In genomic region chr6:121881974-121882667, GRCh38 we compare ENCODE assay signal across 12 cellular contexts.
DNase-seq lines count a peak whose midpoint lies in the region; ATAC-seq and TF ChIP-seq lines count a peak whose summit lies in the region.
"Had no signal": no experiment of that assay in that cellular context is flagged by ENCODE, and none has a peak within 500 bp of the region (broad histone marks: within the 10 kb centered on the region; RNA-seq: fewer than 3 reads in every experiment).

No MANE protein-coding gene starts in this region.

- CTCF ChIA-PET in activated CD4-positive, alpha-beta memory T cell treated with anti-CD3 and anti-CD28 coated beads for 36 hours (lab: Charles Lee) = no interaction called here

- no peak for TF ChIP-seq CTCF in fibroblast of mammary gland (conservative IDR thresholded peaks at IDR 0.05; ENCODE audit: control insufficient read depth, insufficient read depth, low read depth, low read length)

- no peaks in the 10 kb centered on the region for H3K36me3 Mint-ChIP-seq in activated CD4-positive, alpha-beta memory T cell treated with anti-CD3 and anti-CD28 coated beads for 36 hours
- H3K36me3 Mint-ChIP-seq in stimulated activated memory B cell treated with anti-CD40 and anti-IgM and Interleukin-4, amounts not matched to agents 10 μg/mL and 1 μg/mL and 100 μg/mL, for 72 hours = no peaks in the 10 kb centered on the region

- no peaks in the 10 kb centered on the region for H3K9me3 Mint-ChIP-seq in activated CD4-positive, alpha-beta memory T cell treated with anti-CD3 and anti-CD28 coated beads for 36 hours
- peaks cover 5% of the 10 kb centered on the region for H3K9me3 Mint-ChIP-seq in stimulated activated memory B cell treated with anti-CD40 and anti-IgM and Interleukin-4, amounts not matched to agents 10 μg/mL and 1 μg/mL and 100 μg/mL, for 72 hours

- H3K4me1 ChIP-seq in skeletal muscle satellite cell (ENCODE audit: control insufficient read depth, insufficient read depth, low read length) = peaks cover 74% of the 10 kb centered on the region
- H3K4me1 ChIP-seq: foreskin keratinocyte, right lobe of liver had no signal

- no peaks in the 10 kb centered on the region for H3K36me3 ChIP-seq in skeletal muscle satellite cell (ENCODE audit: insufficient read depth, low read length)
- H3K36me3 ChIP-seq: right lobe of liver, thoracic aorta had no signal

- peak overlapping the region; percentile 52 for H3K4me2 ChIP-seq in skeletal muscle satellite cell (ENCODE audit: low read length)

- H3K27me3 ChIP-seq in skeletal muscle satellite cell (ENCODE audit: control insufficient read depth, insufficient read depth, low read length) = no peaks in the 10 kb centered on the region
- H3K27me3 ChIP-seq: foreskin keratinocyte, right lobe of liver had no signal

- H3K27ac Mint-ChIP-seq in activated CD4-positive, alpha-beta memory T cell treated with anti-CD3 and anti-CD28 coated beads for 36 hours = no peak overlapping the region
- no peak overlapping the region for H3K27ac Mint-ChIP-seq in stimulated activated memory B cell treated with anti-CD40 and anti-IgM and Interleukin-4, amounts not matched to agents 10 μg/mL and 1 μg/mL and 100 μg/mL, for 72 hours
- H3K27ac Mint-ChIP-seq: activated CD8-positive, alpha-beta T cell treated with anti-CD3 and anti-CD28 coated beads, Interleukin-2, amount 10 ng/mL, durations not matched to agents 7 days and 5 days had no signal

- DNase-seq in GM04504 (ENCODE audit: low read depth) (peak; percentile 90), RPMI7951 (ENCODE audit: low read depth) (peak; percentile 94), fibroblast of mammary gland (ENCODE audit: low read depth) (peak; percentile 96)
- no peak for DNase-seq in activated CD4-positive, alpha-beta memory T cell treated with anti-CD3 and anti-CD28 coated beads for 36 hours
- DNase-seq: activated CD8-positive, alpha-beta T cell treated with anti-CD3 and anti-CD28 coated beads, Interleukin-2, amount 10 ng/mL, durations not matched to agents 7 days and 5 days; activated naive CD4-positive, alpha-beta T cell; foreskin keratinocyte; right lobe of liver had no signal

- no peak overlapping the region for H3K4me3 Mint-ChIP-seq in activated CD4-positive, alpha-beta memory T cell treated with anti-CD3 and anti-CD28 coated beads for 36 hours
- H3K4me3 Mint-ChIP-seq in stimulated activated memory B cell treated with anti-CD40 and anti-IgM and Interleukin-4, amounts not matched to agents 10 μg/mL and 1 μg/mL and 100 μg/mL, for 72 hours = no peak overlapping the region
- H3K4me3 Mint-ChIP-seq: activated CD8-positive, alpha-beta T cell treated with anti-CD3 and anti-CD28 coated beads, Interleukin-2, amount 10 ng/mL, durations not matched to agents 7 days and 5 days had no signal

- no peak overlapping the region for H3K4me3 ChIP-seq in fibroblast of mammary gland (ENCODE audit: control insufficient read depth, low read depth, low read length)
- H3K4me3 ChIP-seq in skeletal muscle satellite cell (ENCODE audit: low read length) = no peak overlapping the region
- H3K4me3 ChIP-seq: right lobe of liver, thoracic aorta had no signal

- ATAC-seq in stimulated activated memory B cell treated with anti-CD40 and anti-IgM and Interleukin-4, amounts not matched to agents 10 μg/mL and 1 μg/mL and 100 μg/mL, for 72 hours = no peak
- ATAC-seq in GM21576 (IDR thresholded peaks at IDR 0.05; ENCODE audit: unreplicated experiment) = no peak
- ATAC-seq: activated CD8-positive, alpha-beta T cell treated with anti-CD3 and anti-CD28 coated beads, Interleukin-2, amount 10 ng/mL, durations not matched to agents 7 days and 5 days; foreskin keratinocyte; right lobe of liver had no signal

- H3K4me1 Mint-ChIP-seq in activated CD4-positive, alpha-beta memory T cell treated with anti-CD3 and anti-CD28 coated beads for 36 hours (ENCODE audit: low read depth) = no peaks in the 10 kb centered on the region
- no peaks in the 10 kb centered on the region for H3K4me1 Mint-ChIP-seq in stimulated activated memory B cell treated with anti-CD40 and anti-IgM and Interleukin-4, amounts not matched to agents 10 μg/mL and 1 μg/mL and 100 μg/mL, for 72 hours

- no peaks in the 10 kb centered on the region for H3K9me3 ChIP-seq in skeletal muscle satellite cell (replicated peaks; ENCODE audit: low read length)
- H3K9me3 ChIP-seq: right lobe of liver, thoracic aorta had no signal

- intact Hi-C loops in activated CD4-positive, alpha-beta memory T cell treated with anti-CD3 and anti-CD28 coated beads for 36 hours (cut with micrococcal nuclease) = no loop called here

- H3K9ac ChIP-seq in skeletal muscle satellite cell (ENCODE audit: low read depth, low read length) = peak overlapping the region; percentile 17

- no peaks in the 10 kb centered on the region for H3K27me3 Mint-ChIP-seq in activated CD4-positive, alpha-beta memory T cell treated with anti-CD3 and anti-CD28 coated beads for 36 hours
- H3K27me3 Mint-ChIP-seq in stimulated activated memory B cell treated with anti-CD40 and anti-IgM and Interleukin-4, amounts not matched to agents 10 μg/mL and 1 μg/mL and 100 μg/mL, for 72 hours = no peaks in the 10 kb centered on the region

- POLR2A ChIA-PET in activated CD4-positive, alpha-beta memory T cell treated with anti-CD3 and anti-CD28 coated beads for 36 hours (lab: Charles Lee) = no interaction called here
